In the genomic region with DNA sequence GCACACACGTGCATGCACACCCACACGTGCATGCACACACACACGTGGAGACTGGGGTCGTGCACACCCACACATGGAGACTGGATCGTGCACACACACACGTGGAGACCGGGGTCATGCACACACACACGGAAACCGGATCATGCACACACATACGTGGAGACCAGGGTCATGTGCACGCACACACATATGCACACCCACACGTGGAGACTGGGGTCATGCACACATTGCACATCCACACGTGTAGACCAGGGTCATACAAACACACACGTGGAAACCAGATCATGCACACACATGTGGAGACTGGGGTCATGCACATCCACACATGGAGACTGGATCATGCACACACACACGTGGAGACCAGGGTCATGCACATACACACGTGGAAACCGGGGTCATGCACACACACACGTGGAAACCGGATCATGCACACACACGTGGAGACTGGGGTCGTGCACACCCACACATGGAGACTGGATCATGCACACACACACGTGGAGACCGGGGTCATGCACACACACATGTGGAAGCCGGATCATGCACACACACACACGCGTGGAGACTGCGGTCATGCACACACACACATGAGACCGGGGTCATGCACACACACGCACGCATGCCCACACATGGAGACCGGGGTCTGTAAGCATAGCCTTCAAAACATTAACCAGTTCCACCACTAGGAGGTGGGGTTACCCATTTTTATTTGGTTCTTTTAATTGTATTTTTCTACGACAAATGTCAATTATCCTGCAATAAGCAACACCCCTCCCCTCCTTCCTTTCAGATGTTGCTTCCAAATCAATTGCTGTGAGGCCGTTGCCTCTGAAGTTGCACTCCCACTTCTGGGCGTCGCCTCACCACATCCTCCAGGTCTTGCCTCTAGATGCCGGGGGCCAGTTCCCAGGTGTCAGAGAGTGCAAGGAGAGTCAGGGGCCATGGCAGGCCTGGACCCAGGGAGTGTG, we compare ENCODE assay signal across 8 cellular contexts.
DNase-seq lines count a peak whose midpoint lies in the region; ATAC-seq and TF ChIP-seq lines count a peak whose summit lies in the region.

No MANE protein-coding gene starts in this region.

- no peak overlapping the region for H3K27ac Mint-ChIP-seq in activated naive CD8-positive, alpha-beta T cell treated with anti-CD3 and anti-CD28 coated beads, Interleukin-2, amount 50 U/mL, for 24 hours

- no peaks in the 10 kb centered on the region for H3K36me3 Mint-ChIP-seq in activated naive CD8-positive, alpha-beta T cell treated with anti-CD3 and anti-CD28 coated beads, Interleukin-2, amount 50 U/mL, for 24 hours (ENCODE audit: low read depth)

- no peak for TF ChIP-seq POLR2A in esophagus squamous epithelium (IDR thresholded peaks at IDR 0.05)

- no peak for ATAC-seq in HG02623 (IDR thresholded peaks at IDR 0.05; ENCODE audit: unreplicated experiment)
- no peak for ATAC-seq in GM21619 (IDR thresholded peaks at IDR 0.05; ENCODE audit: unreplicated experiment)
- ATAC-seq in HG03196 (IDR thresholded peaks at IDR 0.05; ENCODE audit: unreplicated experiment), result no peak
- ATAC-seq in activated naive CD8-positive, alpha-beta T cell treated with anti-CD3 and anti-CD28 coated beads, Interleukin-2, amount 50 U/mL, for 24 hours, result no peak

- WGBS in esophagus squamous epithelium, 2 donors, result 70 to 71% methylated on average over 27 to 28 of the region's 36 CpGs

- DNase-seq in cardiac muscle cell (ENCODE audit: low read depth in 1 of 2, low spot score in 1 of 2) (no peak), cardiac septum (ENCODE audit: low spot score) (no peak), SHP77 treated with DMSO at 0.1 percent for 48 hours (lab: John Stamatoyannopoulos, UW) (peak; percentile 60), esophagus squamous epithelium (lab: John Stamatoyannopoulos, UW) (no peak)
- no peak for DNase-seq in activated naive CD8-positive, alpha-beta T cell treated with anti-CD3 and anti-CD28 coated beads, Interleukin-2, amount 50 U/mL, for 24 hours

- TF ChIP-seq CTCF in cardiac muscle cell (IDR thresholded peaks at IDR 0.05; ENCODE audit: low read depth, low read length), result peak; percentile 27
- TF ChIP-seq CTCF in esophagus squamous epithelium (IDR thresholded peaks at IDR 0.05), result peak in 4 of 6 experiments; percentile 18 to 57 (median 30)

- no peak overlapping the region for H3K4me3 Mint-ChIP-seq in activated naive CD8-positive, alpha-beta T cell treated with anti-CD3 and anti-CD28 coated beads, Interleukin-2, amount 50 U/mL, for 24 hours

- intact Hi-C loops in cardiac septum (cut with DNase I) (loop anchor here (2.0 kb wide), 1 partner anchor 47 kb away; no protein-coding TSS in a partner anchor), esophagus squamous epithelium (cut with DNase I) (no loop called here)

- no peak overlapping the region for H3K4me3 ChIP-seq in cardiac muscle cell
- no peak overlapping the region for H3K4me3 ChIP-seq in esophagus squamous epithelium

- no peaks in the 10 kb centered on the region for H3K9me3 Mint-ChIP-seq in activated naive CD8-positive, alpha-beta T cell treated with anti-CD3 and anti-CD28 coated beads, Interleukin-2, amount 50 U/mL, for 24 hours

- peaks cover 23% of the 10 kb centered on the region for H3K4me1 Mint-ChIP-seq in activated naive CD8-positive, alpha-beta T cell treated with anti-CD3 and anti-CD28 coated beads, Interleukin-2, amount 50 U/mL, for 24 hours

- peaks cover 2% of the 10 kb centered on the region for H3K27me3 ChIP-seq in cardiac muscle cell
- peaks cover 0 to 7% (median 0%) of the 10 kb centered on the region in 4 donors for H3K27me3 ChIP-seq in esophagus squamous epithelium

- H3K27ac ChIP-seq in cardiac muscle cell, result no peak overlapping the region
- H3K27ac ChIP-seq in esophagus squamous epithelium, result peak overlapping the region in 1 of 4 donors; percentile 73

- H3K9me3 ChIP-seq in cardiac muscle cell (ENCODE audit: low read depth), result no peaks in the 10 kb centered on the region
- no peaks in the 10 kb centered on the region for H3K9me3 ChIP-seq in esophagus squamous epithelium

- H3K36me3 ChIP-seq in cardiac muscle cell (no peaks in the 10 kb centered on the region), esophagus squamous epithelium (no peaks in the 10 kb centered on the region)

- peaks cover 7% of the 10 kb centered on the region for H3K27me3 Mint-ChIP-seq in activated naive CD8-positive, alpha-beta T cell treated with anti-CD3 and anti-CD28 coated beads, Interleukin-2, amount 50 U/mL, for 24 hours

- H3K4me1 ChIP-seq in cardiac muscle cell (ENCODE audit: low read depth) (peaks cover 9% of the 10 kb centered on the region), esophagus squamous epithelium (peaks cover 0 to 36% (median 14%) of the 10 kb centered on the region in 3 donors)
